ENCODE assay signal across 8 cellular contexts in genomic region chr5:178205749-178206047, GRCh38. TPM values are rescaled to one million over a fixed set of nuclear protein-coding genes. Genes with fewer than 3 reads are reported as not detected.
A peak's percentile ranks its signal among the peaks of the same experiment; 100 is the strongest.
DNase-seq lines count a peak whose midpoint lies in the region; ATAC-seq and TF ChIP-seq lines count a peak whose summit lies in the region.

No MANE protein-coding gene starts in this region.

- no peaks in the 10 kb centered on the region for H3K9me3 Mint-ChIP-seq in Caco-2 (ENCODE audit: unreplicated experiment)

- BruUV-seq in Caco-2 (replicated peaks; lab: Mats Ljungman, UMichigan) = no TSS peak

- TF ChIP-seq POLR2A in esophagus muscularis mucosa (IDR thresholded peaks at IDR 0.05; ENCODE audit: low read depth) (no peak), ovary (IDR thresholded peaks at IDR 0.05) (no peak)

- H3K36me3 ChIP-seq in Caco-2 (ENCODE audit: control insufficient read depth, insufficient read depth, low read length) (peaks cover 18% of the 10 kb centered on the region), esophagus muscularis mucosa (peaks cover 28 to 48% (median 45%) of the 10 kb centered on the region in 4 donors), ovary (no peaks in the 10 kb centered on the region)

- peak overlapping the region; percentile 93 for H3K4me3 ChIP-seq in Caco-2 (ENCODE audit: low read depth, low read length)
- H3K4me3 ChIP-seq in esophagus muscularis mucosa = peak overlapping the region; percentile 90 to 99 (median 98)
- H3K4me3 ChIP-seq in ovary = peak overlapping the region; percentile 61

- H3K27me3 ChIP-seq in Caco-2 (replicated peaks; ENCODE audit: control insufficient read depth, insufficient read depth, low read length) (no peaks in the 10 kb centered on the region), esophagus muscularis mucosa (no peaks in the 10 kb centered on the region), ovary (no peaks in the 10 kb centered on the region)

- WGBS in esophagus muscularis mucosa = 12% methylated on average over 5 of the region's 5 CpGs
- WGBS in ovary, 3 donors = 4% methylated on average over 5 of the region's 5 CpGs

- ATAC-seq in sciatic nerve (no peak), GM21619 (IDR thresholded peaks at IDR 0.05; ENCODE audit: unreplicated experiment) (no peak)

- intact Hi-C loops in Caco-2 (cut with micrococcal nuclease; ENCODE audit: unreplicated experiment) (no loop called here), esophagus muscularis mucosa (cut with DNase I) (loop anchor here (2.0 kb wide), 1 partner anchor 27 kb away; the partner anchor contains the start of gene PHYKPL), ovary (cut with DNase I) (no loop called here), sciatic nerve (cut with DNase I) (no loop called here)

- peaks cover 9% of the 10 kb centered on the region; the same call in 1 of the 2 replicates for H3K4me1 ChIP-seq in Caco-2
- peaks cover 26 to 43% (median 29%) of the 10 kb centered on the region in 4 donors for H3K4me1 ChIP-seq in esophagus muscularis mucosa
- peaks cover 10% of the 10 kb centered on the region for H3K4me1 ChIP-seq in ovary (ENCODE audit: insufficient read depth)

- CTCF ChIA-PET in Caco-2 (lab: Charles Lee) (no interaction called here), RWPE1 (lab: Yijun Ruan, JAX) (interaction anchor here (0.6 to 1.2 kb wide), 2 partner anchors 38 to 53 kb away, joined by 3 to 4 read pairs; no protein-coding TSS in a partner anchor)

- H3K4me3 Mint-ChIP-seq in Caco-2 (ENCODE audit: unreplicated experiment) = peak overlapping the region; percentile 86

- TF ChIP-seq CTCF in Caco-2 (IDR thresholded peaks at IDR 0.05; ENCODE audit: insufficient read depth in 1 of 2, low read depth in 1 of 2, low read length in 1 of 2, severe bottlenecking in 1 of 2, unreplicated experiment in 1 of 2) (no peak), RWPE1 (conservative IDR thresholded peaks at IDR 0.05; ENCODE audit: low read depth) (no peak), esophagus muscularis mucosa (IDR thresholded peaks at IDR 0.05) (no peak), ovary (IDR thresholded peaks at IDR 0.05) (no peak)

- H3K27ac ChIP-seq in RWPE1 (peak overlapping the region; percentile 90), esophagus muscularis mucosa (replicated peaks in 1 of 4) (peak overlapping the region; percentile 91 to 98 (median 98)), ovary (peak overlapping the region in 1 of 2 donors; percentile 92)

- DNase-seq in Caco-2 = no peak
- DNase-seq in RWPE1 (ENCODE audit: low spot score) = no peak
- DNase-seq in esophagus muscularis mucosa (ENCODE audit: extremely low spot score) = no peak
- no peak for DNase-seq in ovary
- no peak for DNase-seq in sciatic nerve (ENCODE audit: low spot score)
- DNase-seq in hypothalamus (lab: John Stamatoyannopoulos, UW) = no peak
- DNase-seq in NCI-H2029 treated with DMSO at 0.1 percent for 48 hours (lab: John Stamatoyannopoulos, UW) = no peak

- H3K9me3 ChIP-seq in Caco-2 (no peaks in the 10 kb centered on the region), esophagus muscularis mucosa (no peaks in the 10 kb centered on the region), ovary (no peaks in the 10 kb centered on the region)

- TF ChIP-seq EP300 in esophagus muscularis mucosa (IDR thresholded peaks at IDR 0.05) (no peak), ovary (IDR thresholded peaks at IDR 0.05) (no peak)

- H3K27me3 Mint-ChIP-seq in Caco-2 (ENCODE audit: insufficient read depth, unreplicated experiment) = peaks cover 2% of the 10 kb centered on the region

- H3K4me1 Mint-ChIP-seq in Caco-2 (ENCODE audit: low read depth, unreplicated experiment) = peaks cover 18% of the 10 kb centered on the region

- POLR2A ChIA-PET in Caco-2 (lab: Charles Lee) (no interaction called here), RWPE1 (lab: Yijun Ruan, JAX; ENCODE audit: low non-redundant PET) (no interaction called here)

- H3K36me3 Mint-ChIP-seq in Caco-2 (ENCODE audit: insufficient read depth, unreplicated experiment) = peaks cover 66% of the 10 kb centered on the region

- H3K27ac Mint-ChIP-seq in Caco-2 (ENCODE audit: unreplicated experiment) = peak overlapping the region; percentile 84

RNA-seq across cellular contexts. Expression of gene HNRNPAB, which starts 1.4 kb away (rescaled TPM):
- total RNA-seq in Caco-2 (2022) = 286 and 295 TPM in 2 replicates
- 100 to 1,000 TPM in 3 of 4 donors, 10 to 100 TPM in 1; 98.4 to 135 (median 104) TPM for total RNA-seq in esophagus muscularis mucosa
- 100 to 1,000 TPM in 4 of 7 donors, 10 to 100 TPM in 3; 42.0 to 132 (median 102) TPM for total RNA-seq in ovary
- 100 to 1,000 TPM in 1 of 2 donors, 10 to 100 TPM in 1; 56.4 to 106 TPM for polyA plus RNA-seq in ovary
- 88.0 TPM for total RNA-seq in sciatic nerve

RNA-seq across cellular contexts. Expression of gene GMCL2, which starts 18.5 kb away (rescaled TPM):
- total RNA-seq in Caco-2 (2022) = not detected in 2 replicates
- total RNA-seq in esophagus muscularis mucosa = not detected
- not detected for total RNA-seq in ovary
- polyA plus RNA-seq in ovary = not detected
- total RNA-seq in sciatic nerve = not detected

RNA-seq across cellular contexts. Expression of gene PHYKPL, which starts 26.9 kb away (rescaled TPM):
- total RNA-seq in Caco-2 (2022) (78.2 and 82.1 TPM in 2 replicates), esophagus muscularis mucosa (10 to 100 TPM; 27.4 to 45.1 (median 37.5) TPM), ovary (10 to 100 TPM; 41.7 to 93.3 (median 62.7) TPM), sciatic nerve (133 TPM)
- polyA plus RNA-seq in ovary = 10 to 100 TPM; 31.8 to 46.8 TPM

RNA-seq across cellular contexts. Expression of gene NHP2, which starts 52.0 kb away (rescaled TPM):
- total RNA-seq in Caco-2 (2022) (127 and 142 TPM in 2 replicates), esophagus muscularis mucosa (100 to 1,000 TPM; 109 to 215 (median 162) TPM), ovary (100 to 1,000 TPM in 6 of 7 donors, 10 to 100 TPM in 1; 78.4 to 174 (median 115) TPM), sciatic nerve (65.0 TPM)
- polyA plus RNA-seq in ovary = 100 to 1,000 TPM in 1 of 2 donors, 10 to 100 TPM in 1; 50.1 to 148 TPM
